Comparison of ENCODE assay signal across 14 cellular contexts in the genomic region with DNA sequence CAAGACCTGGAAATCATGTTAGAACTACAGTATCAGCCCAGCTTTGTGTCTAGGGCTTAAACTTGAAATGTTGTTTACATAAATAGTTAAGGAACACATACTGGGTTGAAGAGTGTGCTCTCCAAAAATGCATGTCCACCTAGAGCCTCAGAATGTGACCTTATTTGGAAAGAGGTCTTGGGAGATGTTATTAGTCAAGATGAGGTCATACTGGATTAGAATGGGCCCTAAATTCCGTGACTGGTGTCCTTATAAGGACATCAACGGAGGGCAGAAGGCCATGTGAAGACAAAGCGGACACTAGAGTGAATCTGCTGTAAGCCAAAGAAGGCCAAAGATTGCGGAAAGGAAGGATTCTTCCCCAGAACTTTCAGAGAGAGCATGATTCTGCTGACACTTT.
DNase-seq lines count a peak whose midpoint lies in the region; ATAC-seq, FAIRE-seq and TF ChIP-seq lines count a peak whose summit lies in the region.
"Had no signal": no experiment of that assay in that cellular context is flagged by ENCODE, and none has a peak within 500 bp of the region (broad histone marks: within the 10 kb centered on the region; RNA-seq: fewer than 3 reads in every experiment).

No MANE protein-coding gene starts in this region.

- ATAC-seq in GM19035 (IDR thresholded peaks at IDR 0.05; ENCODE audit: unreplicated experiment), result no peak
- ATAC-seq: gastroesophageal sphincter, HepG2 had no signal

- in situ Hi-C loops in astrocyte of the spinal cord (cut with HindIII; ENCODE audit: low sequenced_read_pairs) (no loop called here), KBM-7 (cut with MboI; ENCODE audit: low pct_unique_long_range_greater_than_20kb, low sequenced_read_pairs) (no loop called here)

- POLR2A ChIA-PET in AG04449 (lab: Yijun Ruan, JAX), result interaction anchor here (1.0 kb wide), 1 partner anchor 9 kb away, joined by 5 read pairs; no protein-coding TSS in a partner anchor

- peak; percentile 26 for FAIRE-seq in HTR-8/SVneo (lab: Jason Lieb, UNC)
- FAIRE-seq: HepG2, kidney had no signal

- CTCF ChIA-PET in AG04449 (lab: Yijun Ruan, JAX), result interaction anchor here (0.8 to 5.8 kb wide), 8 partner anchors 9 to 241 kb away, joined by 3 to 39 read pairs (median 4); no protein-coding TSS in a partner anchor

- DNase-seq in AG04449 (ENCODE audit: low read depth, low spot score), result peak; percentile 10
- DNase-seq in HTR-8/SVneo (ENCODE audit: insufficient read length, low spot score), result no peak
- DNase-seq in astrocyte of the spinal cord (ENCODE audit: low read depth, low spot score), result peak; percentile 61
- peak; percentile 4 for DNase-seq in kidney glomerular epithelial cell (lab: John Stamatoyannopoulos, UW)
- no peak for DNase-seq in NK-92 (lab: John Stamatoyannopoulos, UW; ENCODE audit: unreplicated experiment)
- no peak for DNase-seq in NCI-H226
- no peak for DNase-seq in KBM-7
- DNase-seq: activated CD8-positive, alpha-beta memory T cell treated with anti-CD3 and anti-CD28 coated beads, Interleukin-2, amount 50 U/mL, for 48 hours; kidney; natural killer cell; stimulated activated CD8-positive, alpha-beta memory T cell treated with anti-CD3 and anti-CD28 coated beads, Interleukin-4, amount 100 ng/mL, for 48 hours had no signal

- no peak overlapping the region for H3K4me3 ChIP-seq in AG04449 (ENCODE audit: low read depth, low read length)
- no peak overlapping the region for H3K4me3 ChIP-seq in astrocyte of the spinal cord (ENCODE audit: low read depth, low read length)
- H3K4me3 ChIP-seq: gastroesophageal sphincter had no signal

- no peak for TF ChIP-seq CTCF in AG04449 (IDR thresholded peaks at IDR 0.05; ENCODE audit: insufficient read depth, low read length, missing control alignments)
- TF ChIP-seq CTCF in astrocyte of the spinal cord (IDR thresholded peaks at IDR 0.05; ENCODE audit: low read depth, low read length), result no peak

Comparison
In these comparisons a context has a peak if more than half of its experiments do, and no peak if none do; other contexts are left out.
1. DNase-seq: peak in AG04449 (single experiment), astrocyte of the spinal cord (single experiment) and kidney glomerular epithelial cell (single experiment); none in HTR-8/SVneo (single experiment), NK-92 (single experiment), NCI-H226 (single experiment) and KBM-7 (single experiment).